1 cellular context compared by ENCODE assay signal in genomic region chr22:29831186-29831921, GRCh38.
TF ChIP-seq lines count a peak whose summit lies in the region.

No MANE protein-coding gene starts in this region.

TF ChIP-seq in HepG2, 621 proteins besides CTCF, POLR2A, EP300 and RAD21:
- TF ChIP-seq ZNF629 (CRISPR knock-in tag; conservative IDR thresholded peaks at IDR 0.05) (peak; percentile 60), ZNF256 (CRISPR knock-in tag; conservative IDR thresholded peaks at IDR 0.05) (no peak)
